ENCODE assay signal across 26 cellular contexts in the genomic region with DNA sequence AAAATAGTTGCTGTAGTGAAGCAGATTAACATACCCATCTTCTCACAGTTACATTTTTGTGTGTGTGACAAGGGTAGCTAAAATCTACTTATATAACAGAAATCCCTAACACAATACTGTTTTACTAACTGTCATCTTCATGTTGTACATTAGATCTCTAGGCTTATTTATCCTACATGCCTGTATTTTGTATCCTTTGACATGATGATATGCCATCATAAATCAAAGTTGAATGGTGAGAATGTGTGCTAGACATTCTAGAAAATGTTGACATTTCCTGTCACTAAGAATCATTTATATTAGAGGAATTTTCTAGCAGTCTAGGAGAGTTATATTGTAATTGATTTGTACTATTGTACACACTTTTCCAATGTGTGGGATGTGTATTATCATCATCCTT.
"Had no signal": no experiment of that assay in that cellular context is flagged by ENCODE, and none has a peak within 500 bp of the region (broad histone marks: within the 10 kb centered on the region; RNA-seq: fewer than 3 reads in every experiment).

No MANE protein-coding gene starts in this region.

- H3K79me2 ChIP-seq: parathyroid adenoma had no signal

- H2AFZ ChIP-seq: neural progenitor cell, parathyroid adenoma had no signal

- H3K4me1 ChIP-seq: neural progenitor cell, parathyroid adenoma, psoas muscle, right lobe of liver, sigmoid colon, stomach, thyroid gland, tibial nerve, upper lobe of left lung, vagina had no signal

- DNase-seq: naive B cell; naive thymus-derived CD8-positive, alpha-beta T cell; nephron progenitor cell; occipital lobe; ovary; posterior cingulate gyrus; psoas muscle; right cardiac atrium; right lobe of liver; sigmoid colon; small intestine; stimulated activated CD4-positive, alpha-beta T cell treated with anti-CD3 and anti-CD28 coated beads, Interleukin-15, amount 100 ng/mL, for 24 hours; stimulated activated CD4-positive, alpha-beta T cell treated with anti-CD3 and anti-CD28 coated beads, Interleukin-4, amount 100 ng/mL, for 24 hours; stimulated activated naive B cell treated with anti-CD40 and anti-IgM and Interleukin-4, amounts not matched to agents 10 μg/mL and 1 μg/mL and 100 μg/mL, for 72 hours; stimulated activated naive CD4-positive, alpha-beta T cell treated with Interleukin-2 at 50 U/mL for 16 hours; stomach; thyroid gland; trophoblast cell; upper lobe of left lung had no signal

- H3K27me3 ChIP-seq: neural progenitor cell, right lobe of liver, sigmoid colon, stomach, thyroid gland, tibial nerve, upper lobe of left lung, vagina had no signal

- H3K4me3 ChIP-seq: neural progenitor cell, ovary, psoas muscle, right lobe of liver, sigmoid colon, stomach, thoracic aorta, thyroid gland, tibial nerve, upper lobe of left lung, vagina had no signal

- FAIRE-seq: small intestine had no signal

- H3K4me2 ChIP-seq: neural progenitor cell had no signal

- H3K9ac ChIP-seq: neural progenitor cell, parathyroid adenoma had no signal

- H3K9me3 ChIP-seq: ovary, psoas muscle, right lobe of liver, sigmoid colon, stomach, thoracic aorta, thyroid gland, tibial nerve, upper lobe of left lung, vagina had no signal

- H3K36me3 ChIP-seq: neural progenitor cell, ovary, sigmoid colon, stomach, thoracic aorta, thyroid gland, tibial nerve, vagina had no signal

- H3K27ac ChIP-seq: neural progenitor cell, ovary, parathyroid adenoma, psoas muscle, sigmoid colon, stomach, thoracic aorta, tibial nerve, upper lobe of left lung, vagina had no signal

- ATAC-seq: naive thymus-derived CD8-positive, alpha-beta T cell; natural killer cell treated with Interleukin-12 subunit alpha and Interleukin-12 subunit beta and Interleukin-15 and Interleukin-18, amount 100 ng/mL, for 72 hours; right cardiac atrium; stimulated activated effector memory CD8-positive, alpha-beta T cell treated with anti-CD3 and anti-CD28 coated beads, Interleukin-12 subunit alpha, Interleukin-12 subunit beta, amount 100 ng/mL, for 72 hours; stimulated activated naive B cell treated with anti-CD40 and anti-IgM and Interleukin-4, amounts not matched to agents 10 μg/mL and 1 μg/mL and 100 μg/mL, for 72 hours had no signal
